ENCODE assay signal across 16 cellular contexts in the genomic region with DNA sequence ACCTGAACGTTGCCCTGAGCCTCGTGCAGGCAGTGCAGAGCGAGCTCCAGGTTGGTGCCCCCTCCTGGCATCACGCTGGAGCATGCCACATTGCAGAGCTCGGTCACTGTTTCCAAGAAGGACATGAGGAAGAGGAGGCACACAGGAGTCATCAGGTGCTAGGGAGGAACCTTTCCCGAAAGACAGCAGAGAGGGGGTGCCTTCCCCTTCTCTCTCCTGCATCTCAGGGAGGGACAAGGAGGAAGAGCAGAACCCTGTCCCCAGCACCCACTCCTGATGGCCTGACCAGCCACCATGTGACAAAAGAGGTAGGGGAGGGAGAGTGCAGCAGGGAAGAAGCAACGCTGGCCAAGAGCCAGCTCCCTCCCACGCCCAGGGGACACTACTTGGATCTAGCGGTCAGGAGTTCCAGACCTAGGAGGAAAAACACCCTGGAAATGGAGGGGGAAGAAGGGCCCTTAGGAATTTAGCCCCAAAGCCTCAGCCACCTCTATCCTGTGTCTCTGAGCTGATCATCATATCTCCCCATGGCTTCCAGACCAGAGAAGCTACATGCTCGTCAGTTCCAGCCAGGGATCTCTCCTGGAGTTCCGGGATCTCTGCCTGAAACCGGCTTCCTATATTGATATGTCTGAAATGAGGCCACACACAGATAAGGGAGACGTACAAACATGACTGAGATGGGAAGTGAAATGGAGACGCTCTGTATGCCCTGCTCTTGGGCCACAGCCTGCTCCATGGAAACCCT. TPM values are rescaled to one million over a fixed set of nuclear protein-coding genes. Genes with fewer than 3 reads are reported as not detected.
DNase-seq lines count a peak whose midpoint lies in the region; ATAC-seq, FAIRE-seq and TF ChIP-seq lines count a peak whose summit lies in the region.
"Had no signal": no experiment of that assay in that cellular context is flagged by ENCODE, and none has a peak within 500 bp of the region (broad histone marks: within the 10 kb centered on the region; RNA-seq: fewer than 3 reads in every experiment).

No MANE protein-coding gene starts in this region.

- H3K4me3 Mint-ChIP-seq in GM23338: no peak overlapping the region
- H3K4me3 Mint-ChIP-seq: H9 had no signal

- H2BK5ac ChIP-seq in H1 (ENCODE audit: low read depth, low read length): no peak overlapping the region

- H3K4me2 ChIP-seq in GM23338: no peak overlapping the region
- H3K4me2 ChIP-seq in H1 (ENCODE audit: insufficient read depth in 1 of 2, low read depth in 2 of 2, low read length in 2 of 2): no peak overlapping the region
- H3K4me2 ChIP-seq in parathyroid adenoma (ENCODE audit: low read length): no peak overlapping the region
- H3K4me2 ChIP-seq: BLaER1, SK-N-SH had no signal

- POLR2A ChIA-PET in H1 (lab: Charles Lee; ENCODE audit: partially characterized antibody): interaction anchor here (1.0 to 2.4 kb wide), 4 partner anchors 8 to 16 kb away, joined by 4 to 6 read pairs (median 4); no protein-coding TSS in a partner anchor

- H3K9me2 ChIP-seq in GM23338 (ENCODE audit: insufficient read depth): no peaks in the 10 kb centered on the region
- H3K9me2 ChIP-seq: SK-N-SH had no signal

- H4K20me1 ChIP-seq in GM23338 (replicated peaks; ENCODE audit: insufficient read depth): no peaks in the 10 kb centered on the region
- H4K20me1 ChIP-seq in H1 (replicated peaks in 1 of 2; ENCODE audit: control insufficient read depth in 1 of 2, insufficient read depth in 2 of 2, low read length in 2 of 2): no peaks in the 10 kb centered on the region
- H4K20me1 ChIP-seq: BLaER1 had no signal

- no peak overlapping the region for H2AK5ac ChIP-seq in H1 (ENCODE audit: low read depth, low read length)

- H3F3A ChIP-seq in GM23338 (replicated peaks; ENCODE audit: low read depth): no peaks in the 10 kb centered on the region

- H4K91ac ChIP-seq in H1 (replicated peaks; ENCODE audit: insufficient read length, low read length): no peak overlapping the region

- peak overlapping the region; percentile 28; the same call in 1 of the 2 replicates for H2AFZ ChIP-seq in GM23338
- peak overlapping the region; percentile 72; the same call in 1 of the 2 replicates for H2AFZ ChIP-seq in H1 (ENCODE audit: low read length)
- H2AFZ ChIP-seq in parathyroid adenoma: peak overlapping the region; percentile 28

- H3K4ac ChIP-seq in H1 (replicated peaks; ENCODE audit: insufficient read length, low read depth, low read length): no peak overlapping the region

- H2BK12ac ChIP-seq in H1 (ENCODE audit: low read depth, low read length): no peak overlapping the region; the same call in 1 of the 2 replicates

- H3K4me1 ChIP-seq in GM23338 (ENCODE audit: insufficient read depth): no peaks in the 10 kb centered on the region
- H3K4me1 ChIP-seq in H1 (replicated peaks in 1 of 4; ENCODE audit: control insufficient read depth in 3 of 4, insufficient read depth in 4 of 4, low read length in 3 of 4): no peaks in the 10 kb centered on the region
- H3K4me1 ChIP-seq in parathyroid adenoma: no peaks in the 10 kb centered on the region

- H3K56ac ChIP-seq in H1 (replicated peaks; ENCODE audit: insufficient read length, low read depth, low read length): no peak overlapping the region

- H3K23ac ChIP-seq in H1 (ENCODE audit: insufficient read length): no peak overlapping the region

- H3K79me1 ChIP-seq in H1 (ENCODE audit: low read depth, low read length): no peaks in the 10 kb centered on the region

- TF ChIP-seq CTCF in GM23338 (conservative IDR thresholded peaks at IDR 0.05; ENCODE audit: low read depth in 2 of 2) (peak; percentile 8 to 32; a peak in 2 of 4 replicates), NB4 (IDR thresholded peaks at IDR 0.05; ENCODE audit: low read depth, low read length) (peak; percentile 14), H1 (IDR thresholded peaks at IDR 0.05; ENCODE audit: control extremely low read depth in 1 of 3, insufficient read depth in 1 of 3, low read depth in 1 of 3, low read length in 3 of 3) (peak in 2 of 3 experiments; percentile 12 to 26; a peak in 3 of 4 replicates), parathyroid adenoma (IDR thresholded peaks at IDR 0.05) (no peak)

- peaks cover 6% of the 10 kb centered on the region for H3K27me3 Mint-ChIP-seq in GM23338 (ENCODE audit: insufficient read depth, low read depth, poor library complexity)

- H3K79me2 ChIP-seq in GM23338 (replicated peaks; ENCODE audit: insufficient read depth) (no peaks in the 10 kb centered on the region), H1 (ENCODE audit: control insufficient read depth in 1 of 2, insufficient read depth in 2 of 2, low read length in 2 of 2) (no peaks in the 10 kb centered on the region), parathyroid adenoma (no peaks in the 10 kb centered on the region)

- H3K36me3 Mint-ChIP-seq in GM23338 (ENCODE audit: low read depth): no peaks in the 10 kb centered on the region

- H3K27me3 ChIP-seq in GM23338 (ENCODE audit: insufficient read depth) (no peaks in the 10 kb centered on the region), H1 (replicated peaks in 1 of 4; ENCODE audit: control insufficient read depth in 3 of 4, extremely low read depth in 1 of 4, insufficient read depth in 3 of 4, low read length in 3 of 4) (no peaks in the 10 kb centered on the region; a peak in 1 of 7 replicates), parathyroid adenoma (ENCODE audit: control insufficient read depth, insufficient read depth, low read length) (no peaks in the 10 kb centered on the region)

- no peak overlapping the region; the same call in 1 of the 2 replicates for H2BK15ac ChIP-seq in H1 (ENCODE audit: low read length)

- no peak for TF ChIP-seq EP300 in H1 (IDR thresholded peaks at IDR 0.05; ENCODE audit: borderline replicate concordance in 1 of 2, low read depth in 2 of 2, low read length in 2 of 2)

- WGBS in H1 (ENCODE audit: extremely low coverage in 1 of 2, insufficient coverage in 1 of 2, insufficient read length in 1 of 2, insufficient replicate concordance in 2 of 2, low coverage in 1 of 2, low lambda C conversion rate in 2 of 2, missing lambda C conversion rate in 1 of 2), 2 experiments: 80% methylated on average over 14 of the region's 14 CpGs; no CpG with 5 or more reads in 1 of the 2 experiments

- no peaks in the 10 kb centered on the region; a peak in 1 of 4 replicates for H3K9me3 ChIP-seq in H1 (ENCODE audit: insufficient read depth in 2 of 2, low read depth in 1 of 2, low read length in 1 of 2)
- no peaks in the 10 kb centered on the region for H3K9me3 ChIP-seq in parathyroid adenoma (ENCODE audit: control insufficient read depth, low read length)
- H3K9me3 ChIP-seq: BLaER1, SK-N-SH had no signal

- H3K36me3 ChIP-seq in GM23338 (ENCODE audit: insufficient read depth) (no peaks in the 10 kb centered on the region), H1 (ENCODE audit: control insufficient read depth in 2 of 4, insufficient read depth in 4 of 4, low read length in 3 of 4) (no peaks in the 10 kb centered on the region), parathyroid adenoma (ENCODE audit: control insufficient read depth, insufficient read depth, low read length) (no peaks in the 10 kb centered on the region)
- H3K36me3 ChIP-seq: BLaER1 had no signal

- H2BK20ac ChIP-seq in H1 (ENCODE audit: low read length): no peak overlapping the region

- H3K27ac ChIP-seq in GM23338 (ENCODE audit: low read depth): no peak overlapping the region
- no peak overlapping the region; the same call in 1 of the 2 replicates for H3K27ac ChIP-seq in H1 (ENCODE audit: low read depth, low read length)
- H3K27ac ChIP-seq in parathyroid adenoma: no peak overlapping the region
- H3K27ac ChIP-seq: BLaER1 had no signal

- ATAC-seq in GM23338: peak; percentile 49; the same call in 2 of the 3 replicates

- H2BK120ac ChIP-seq in H1 (replicated peaks; ENCODE audit: low read depth, low read length): no peak overlapping the region

- peak in 1 of 2 experiments; percentile 16; a peak in 1 of 4 replicates for TF ChIP-seq RAD21 in H1 (IDR thresholded peaks at IDR 0.05 in 1 of 2, conservative IDR thresholded peaks at IDR 0.05 in 1 of 2; ENCODE audit: low read depth in 2 of 2, low read length in 2 of 2)

- no peak for TF ChIP-seq POLR2A in NB4 (IDR thresholded peaks at IDR 0.05; ENCODE audit: extremely low read depth, insufficient read length)
- TF ChIP-seq POLR2A in H1 (IDR thresholded peaks at IDR 0.05; ENCODE audit: control extremely low read depth in 1 of 2, low read depth in 2 of 2, low read length in 2 of 2): no peak

- H3K9ac ChIP-seq in H1 (replicated peaks in 1 of 4; ENCODE audit: extremely low read depth in 1 of 4, low read depth in 3 of 4, low read length in 3 of 4) (no peak overlapping the region), parathyroid adenoma (no peak overlapping the region)
- H3K9ac ChIP-seq: BLaER1, SK-N-SH had no signal

- DNase-seq in GM23338 (ENCODE audit: low spot score): no peak
- DNase-seq in NB4 (ENCODE audit: low read depth): peak; percentile 14
- DNase-seq in H1 (ENCODE audit: low read depth in 1 of 2, low spot score in 2 of 2): no peak
- no peak for DNase-seq in activated CD4-positive, alpha-beta T cell treated with anti-CD3 and anti-CD28 coated beads for 4 hours
- no peak for DNase-seq in activated effector memory CD4-positive, alpha-beta T cell treated with Interleukin-2 at 50 U/mL for 16 hours
- no peak for DNase-seq in activated naive CD4-positive, alpha-beta T cell treated with anti-CD3 and anti-CD28 coated beads, Interleukin-2, amount 50 U/mL, for 16 hours
- DNase-seq: H9, NCI-H1048, NCI-H226, NCI-H526 treated with DMSO at 0.1 percent for 48 hours, Right ventricle myocardium superior, SK-N-SH had no signal

- CTCF ChIA-PET in H1 (lab: Charles Lee; ENCODE audit: partially characterized antibody): interaction anchor here (0.8 to 6.3 kb wide), 11 partner anchors 9 to 175 kb away, joined by 3 to 37 read pairs (median 6); no protein-coding TSS in a partner anchor

- H3K4me1 Mint-ChIP-seq in GM23338: no peaks in the 10 kb centered on the region
- H3K4me1 Mint-ChIP-seq: H9 had no signal

- H3K23me2 ChIP-seq in H1 (ENCODE audit: low read depth, low read length): no peaks in the 10 kb centered on the region

- peak overlapping the region; percentile 4; the same call in 1 of the 2 replicates for H4K8ac ChIP-seq in H1 (ENCODE audit: extremely low read depth, insufficient read depth, low read length)

- no peak overlapping the region for H4K5ac ChIP-seq in H1 (ENCODE audit: insufficient read length, low read depth, low read length)

- peaks cover 7% of the 10 kb centered on the region; the same call in 2 of the 3 replicates for H3K9me3 Mint-ChIP-seq in GM23338

- H3K14ac ChIP-seq in H1 (ENCODE audit: insufficient read length): no peak overlapping the region

- no peak overlapping the region for H3K27ac Mint-ChIP-seq in GM23338
- H3K27ac Mint-ChIP-seq: H9 had no signal

- no peak for FAIRE-seq in H1 (lab: Jason Lieb, UNC)

- no peak overlapping the region for H3K4me3 ChIP-seq in GM23338
- H3K4me3 ChIP-seq in NB4 (ENCODE audit: low read depth, low read length): no peak overlapping the region
- no peak overlapping the region for H3K4me3 ChIP-seq in H1 (ENCODE audit: extremely low read depth in 1 of 4, insufficient read depth in 2 of 4, low read depth in 3 of 4, low read length in 4 of 4)
- no peak overlapping the region for H3K4me3 ChIP-seq in parathyroid adenoma (ENCODE audit: low read depth, low read length)
- H3K4me3 ChIP-seq: BLaER1 had no signal

- no peak overlapping the region for H3K18ac ChIP-seq in H1 (ENCODE audit: extremely low read depth, low read length)

RNA-seq across cellular contexts. Expression of a gene that starts 17.0 kb away (rescaled TPM):
- 42.9 and 52.0 TPM in 2 replicates for total RNA-seq in GM23338 (2014; rRNA removed; shearing (Covaris generic))
- polyA plus RNA-seq in GM23338 (2016; fragmentation: Nextera tagmentation; extraction: Ambion mirVana): 72.1 and 74.3 TPM in 2 replicates
- total RNA-seq in H1 (2021; fragmentation: NEBNext Ultra II Directional; extraction: Animal tissue kit (Norgen Biotek cat#: 25700)): 58.3 and 58.5 TPM in 2 replicates
- polyA plus RNA-seq in H1 (2011; rRNA removed): 78.2 and 101 TPM in 2 replicates
- 70.6 TPM for polyA plus RNA-seq in H1 (2011; cell fraction: cytosol; rRNA removed)
- 77.1 TPM for polyA plus RNA-seq in H1 (2011; cell fraction: nucleus; rRNA removed)
- polyA plus RNA-seq in H1 (2012, experiment 1 of 2): 53.3 to 67.3 TPM (median 65.3 TPM) in 4 replicates
- polyA plus RNA-seq in H1 (2012, experiment 2 of 2): 95.9 TPM
- 52.3 TPM for polyA plus RNA-seq in H1 (2013, experiment 1 of 2)
- 52.2 TPM for polyA plus RNA-seq in H1 (2013, experiment 2 of 2)
- 106 and 112 TPM in 2 replicates for polyA minus RNA-seq in H1 (2011; rRNA and poly(A)+ RNA removed)
- polyA minus RNA-seq in H1 (2011; cell fraction: cytosol; rRNA and poly(A)+ RNA removed): 84.4 TPM
- 38.2 TPM for polyA minus RNA-seq in H1 (2011; cell fraction: nucleus; rRNA and poly(A)+ RNA removed)

RNA-seq across cellular contexts. Expression of a gene that starts 41.1 kb away (rescaled TPM):
- 0.42 TPM in 1 of 2 replicates, not detected in the other for total RNA-seq in GM23338 (2014; rRNA removed; shearing (Covaris generic))
- 0.05 and 0.26 TPM in 2 replicates for polyA plus RNA-seq in GM23338 (2016; fragmentation: Nextera tagmentation; extraction: Ambion mirVana)
- total RNA-seq in H1 (2021; fragmentation: NEBNext Ultra II Directional; extraction: Animal tissue kit (Norgen Biotek cat#: 25700)): 0.50 TPM in 1 of 2 replicates, not detected in the other
- 0.05 and 0.11 TPM in 2 replicates for polyA plus RNA-seq in H1 (2011; rRNA removed)
- 0.06 TPM for polyA plus RNA-seq in H1 (2011; cell fraction: cytosol; rRNA removed)
- polyA plus RNA-seq in H1 (2011; cell fraction: nucleus; rRNA removed): 0.16 TPM
- 0.06 TPM in 1 of 4 replicates, not detected in the others for polyA plus RNA-seq in H1 (2012, experiment 1 of 2)
- 0.04 TPM for polyA plus RNA-seq in H1 (2012, experiment 2 of 2)
- 0.12 TPM for polyA plus RNA-seq in H1 (2013, experiment 1 of 2)
- polyA plus RNA-seq in H1 (2013, experiment 2 of 2): 0.06 TPM
- not detected in 2 replicates for polyA minus RNA-seq in H1 (2011; rRNA and poly(A)+ RNA removed)
- polyA minus RNA-seq in H1 (2011; cell fraction: cytosol; rRNA and poly(A)+ RNA removed): not detected
- not detected for polyA minus RNA-seq in H1 (2011; cell fraction: nucleus; rRNA and poly(A)+ RNA removed)
- total RNA-seq: Daoy, H9, HT-29 had no signal

RNA-seq across cellular contexts. Expression of a gene that starts 47.8 kb away (rescaled TPM):
- total RNA-seq in GM23338 (2014; rRNA removed; shearing (Covaris generic)): 19.8 and 28.0 TPM in 2 replicates
- polyA plus RNA-seq in GM23338 (2016; fragmentation: Nextera tagmentation; extraction: Ambion mirVana) (26.2 and 31.1 TPM in 2 replicates), H1 (2011; rRNA removed) (31.3 and 45.2 TPM in 2 replicates)
- 23.6 and 28.0 TPM in 2 replicates for total RNA-seq in H1 (2021; fragmentation: NEBNext Ultra II Directional; extraction: Animal tissue kit (Norgen Biotek cat#: 25700))
- 29.4 TPM for polyA plus RNA-seq in H1 (2011; cell fraction: cytosol; rRNA removed)
- polyA plus RNA-seq in H1 (2011; cell fraction: nucleus; rRNA removed): 57.8 TPM
- polyA plus RNA-seq in H1 (2012, experiment 1 of 2): 22.6 to 33.3 TPM (median 31.1 TPM) in 4 replicates
- polyA plus RNA-seq in H1 (2012, experiment 2 of 2): 27.0 TPM
- 24.6 TPM for polyA plus RNA-seq in H1 (2013, experiment 1 of 2)
- 23.7 TPM for polyA plus RNA-seq in H1 (2013, experiment 2 of 2)
- polyA minus RNA-seq in H1 (2011; rRNA and poly(A)+ RNA removed): 14.6 and 16.5 TPM in 2 replicates
- polyA minus RNA-seq in H1 (2011; cell fraction: cytosol; rRNA and poly(A)+ RNA removed): 6.9 TPM
- 9.3 TPM for polyA minus RNA-seq in H1 (2011; cell fraction: nucleus; rRNA and poly(A)+ RNA removed)
